In the genomic region with DNA sequence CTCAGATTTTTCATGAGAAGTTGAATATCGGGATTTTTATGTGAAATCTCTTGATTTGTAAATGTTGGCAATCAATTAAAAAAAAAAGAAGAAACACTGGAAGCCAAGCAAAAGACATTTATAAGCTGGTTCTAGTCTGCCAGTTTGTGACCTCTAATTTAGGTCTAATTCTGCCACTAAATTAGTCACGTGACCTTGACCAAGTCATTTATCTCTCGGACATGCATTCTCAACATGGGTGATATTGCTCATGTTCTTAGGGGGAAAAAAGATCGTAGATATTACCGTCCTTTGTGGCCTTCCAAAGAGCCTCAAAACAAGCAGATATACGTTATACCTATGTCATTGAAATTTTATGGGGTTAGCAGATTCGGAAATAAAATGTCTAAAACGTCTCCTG, we compare ENCODE assay signal across 8 cellular contexts. TPM values are rescaled to one million over a fixed set of nuclear protein-coding genes. Genes with fewer than 3 reads are reported as not detected.
DNase-seq lines count a peak whose midpoint lies in the region; ATAC-seq, FAIRE-seq and TF ChIP-seq lines count a peak whose summit lies in the region.

No MANE protein-coding gene starts in this region.

- no peak for TF ChIP-seq POLR2A in H54 (IDR thresholded peaks at IDR 0.05; ENCODE audit: low read depth, low read length)

- no peak overlapping the region for H3K27ac ChIP-seq in SK-N-MC

- peak; percentile 90 for FAIRE-seq in H54 (lab: Jason Lieb, UNC)

- no peaks in the 10 kb centered on the region for H3K36me3 ChIP-seq in SK-N-MC (ENCODE audit: insufficient read depth, low read length)

- no peaks in the 10 kb centered on the region for H3K9me3 ChIP-seq in SK-N-MC (ENCODE audit: low read depth, low read length)

- TF ChIP-seq CTCF in fibroblast of villous mesenchyme (IDR thresholded peaks at IDR 0.05; ENCODE audit: insufficient read depth, low read depth, low read length) = no peak
- TF ChIP-seq CTCF in GM10266 (IDR thresholded peaks at IDR 0.05; ENCODE audit: control insufficient read depth, insufficient read depth, low read depth, missing control alignments) = no peak

- H3K4me3 ChIP-seq in SK-N-MC = peak overlapping the region; percentile 78
- H3K4me3 ChIP-seq in fibroblast of villous mesenchyme (ENCODE audit: low read depth, low read length) = peak overlapping the region; percentile 87
- H3K4me3 ChIP-seq in skeletal muscle cell (ENCODE audit: low read depth, low read length) = peak overlapping the region; percentile 78

- DNase-seq in H54 (ENCODE audit: insufficient read length, low spot score) = no peak
- DNase-seq in SK-N-MC (ENCODE audit: low read depth, low spot score) = no peak
- DNase-seq in fibroblast of villous mesenchyme (ENCODE audit: low read depth) = no peak
- no peak for DNase-seq in skeletal muscle cell (ENCODE audit: low read depth)
- DNase-seq in globus pallidus (ENCODE audit: low spot score) = no peak
- DNase-seq in GM10266 (ENCODE audit: extremely low spot score) = no peak

- ATAC-seq in GM21447 (IDR thresholded peaks at IDR 0.05; ENCODE audit: unreplicated experiment) = no peak
- no peak for ATAC-seq in HG03354 (IDR thresholded peaks at IDR 0.05; ENCODE audit: poor library complexity, severe bottlenecking, unreplicated experiment)

- H3K9ac ChIP-seq in SK-N-MC (ENCODE audit: insufficient read length) = peak overlapping the region; percentile 70

RNA-seq across cellular contexts. Expression of a gene that starts 52.9 kb away (rescaled TPM):
- 7.8 and 11.9 TPM in 2 replicates for total RNA-seq in fibroblast of villous mesenchyme
